In genomic region chr1:151611288-151611790, GRCh38 we compare ENCODE assay signal across 1 cellular context.
TF ChIP-seq lines count a peak whose summit lies in the region.

No MANE protein-coding gene starts in this region.

TF ChIP-seq in K562, 482 proteins besides CTCF, POLR2A, EP300 and RAD21 (continued from another document and continues in another):
- no peak for TF ChIP-seq ZBTB12 (CRISPR knock-in tag; IDR thresholded peaks at IDR 0.05)
- 0 out of 2 replicates have a peak, but pooled peaks have one; percentile 28 for TF ChIP-seq LCOR (CRISPR knock-in tag; IDR thresholded peaks at IDR 0.05)
- TF ChIP-seq RBM34 (IDR thresholded peaks at IDR 0.05; ENCODE audit: borderline replicate concordance, insufficient read depth, low read length): no peak
- TF ChIP-seq HNRNPUL1 (IDR thresholded peaks at IDR 0.05; ENCODE audit: low read length): no peak
- TF ChIP-seq CGGBP1 (CRISPR knock-in tag; IDR thresholded peaks at IDR 0.05): no peak
- no peak for TF ChIP-seq ESRRB (CRISPR knock-in tag; IDR thresholded peaks at IDR 0.05; ENCODE audit: borderline replicate concordance)
- no peak for TF ChIP-seq ELF4 (CRISPR knock-in tag; IDR thresholded peaks at IDR 0.05)
- TF ChIP-seq RREB1 (CRISPR knock-in tag; IDR thresholded peaks at IDR 0.05): no peak
- TF ChIP-seq ZNF12 (CRISPR knock-in tag; IDR thresholded peaks at IDR 0.05): no peak
- no peak for TF ChIP-seq MAFK (IDR thresholded peaks at IDR 0.05; ENCODE audit: low read length)
- TF ChIP-seq SRSF3 (IDR thresholded peaks at IDR 0.05; ENCODE audit: insufficient read depth, low read length): no peak
- no peak for TF ChIP-seq ZNF347 (CRISPR knock-in tag; IDR thresholded peaks at IDR 0.05; ENCODE audit: low read depth)
- TF ChIP-seq MITF (IDR thresholded peaks at IDR 0.05): 0 out of 2 replicates have a peak, but pooled peaks have one; percentile 26
- TF ChIP-seq SMAD3 (CRISPR knock-in tag; conservative IDR thresholded peaks at IDR 0.05): no peak
- TF ChIP-seq KLF6 (CRISPR knock-in tag; IDR thresholded peaks at IDR 0.05; ENCODE audit: borderline replicate concordance): no peak
- TF ChIP-seq ZNF41 (CRISPR knock-in tag; conservative IDR thresholded peaks at IDR 0.05): no peak
- peak; percentile 75; the same call in 1 of the 2 replicates for TF ChIP-seq BACH1 (tag; IDR thresholded peaks at IDR 0.05)
- TF ChIP-seq CBX5 (IDR thresholded peaks at IDR 0.05; ENCODE audit: borderline replicate concordance, low read depth): no peak
- no peak for TF ChIP-seq GATAD2B (IDR thresholded peaks at IDR 0.05; ENCODE audit: borderline replicate concordance)
- no peak for TF ChIP-seq TARDBP (IDR thresholded peaks at IDR 0.05)
- no peak for TF ChIP-seq FOXM1 (IDR thresholded peaks at IDR 0.05; ENCODE audit: low read depth)
- TF ChIP-seq FOXM1 (CRISPR knock-in tag; IDR thresholded peaks at IDR 0.05; ENCODE audit: low read depth): no peak; the same call in 1 of the 2 replicates
- TF ChIP-seq POLR2AphosphoS5 (IDR thresholded peaks at IDR 0.05; ENCODE audit: control insufficient read depth, insufficient read depth, low read depth, low read length): no peak
- no peak for TF ChIP-seq MCM3 (IDR thresholded peaks at IDR 0.05)
- no peak for TF ChIP-seq EWSR1 (IDR thresholded peaks at IDR 0.05; ENCODE audit: borderline replicate concordance, low read depth, partially characterized antibody)
- TF ChIP-seq TBL1XR1 (IDR thresholded peaks at IDR 0.05; ENCODE audit: low read length in 2 of 2): no peak
- TF ChIP-seq ZNF655 (CRISPR knock-in tag; IDR thresholded peaks at IDR 0.05): no peak
- TF ChIP-seq MYBL2 (IDR thresholded peaks at IDR 0.05; ENCODE audit: low read depth): no peak
- no peak for TF ChIP-seq MYBL2 (CRISPR knock-in tag; IDR thresholded peaks at IDR 0.05; ENCODE audit: borderline replicate concordance)
- TF ChIP-seq ARID3B (CRISPR knock-in tag; IDR thresholded peaks at IDR 0.05; ENCODE audit: borderline replicate concordance): no peak
- no peak for TF ChIP-seq RCOR1 (IDR thresholded peaks at IDR 0.05; ENCODE audit: borderline replicate concordance in 1 of 2, low read depth in 2 of 2, low read length in 2 of 2)
- TF ChIP-seq SLC30A9 (CRISPR knock-in tag; IDR thresholded peaks at IDR 0.05): no peak
- TF ChIP-seq U2AF2 (optimal IDR thresholded peaks at IDR 0.05; ENCODE audit: low read depth, low read length): no peak
- TF ChIP-seq ARID3A (IDR thresholded peaks at IDR 0.05; ENCODE audit: borderline replicate concordance, low read depth, low read length): no peak
- TF ChIP-seq L3MBTL2 (IDR thresholded peaks at IDR 0.05): peak; percentile 57
- TF ChIP-seq ZNF507 (tag; conservative IDR thresholded peaks at IDR 0.05): no peak
- peak in 1 of 2 experiments; percentile 14; a peak in 1 of 3 replicates for TF ChIP-seq CBX3 (IDR thresholded peaks at IDR 0.05; ENCODE audit: borderline replicate concordance in 1 of 2, low read length in 2 of 2)
- TF ChIP-seq SETDB1 (IDR thresholded peaks at IDR 0.05; ENCODE audit: low read length): no peak
- no peak for TF ChIP-seq SREBF2 (CRISPR knock-in tag; IDR thresholded peaks at IDR 0.05)
- no peak for TF ChIP-seq STAT6 (CRISPR knock-in tag; IDR thresholded peaks at IDR 0.05)
- no peak for TF ChIP-seq NRF1 (conservative IDR thresholded peaks at IDR 0.05 in 1 of 2, IDR thresholded peaks at IDR 0.05 in 1 of 2)
- TF ChIP-seq RAD51 (IDR thresholded peaks at IDR 0.05; ENCODE audit: borderline replicate concordance, low read depth): no peak
- peak; percentile 64; the same call in 1 of the 2 replicates for TF ChIP-seq CREB3 (tag; conservative IDR thresholded peaks at IDR 0.05; ENCODE audit: low read depth)
- no peak for TF ChIP-seq ZNF695 (CRISPR knock-in tag; IDR thresholded peaks at IDR 0.05)
- no peak; the same call in 1 of the 2 replicates for TF ChIP-seq KAT7 (CRISPR knock-in tag; IDR thresholded peaks at IDR 0.05; ENCODE audit: borderline replicate concordance)
- no peak for TF ChIP-seq MECOM (CRISPR knock-in tag; IDR thresholded peaks at IDR 0.05)
- no peak for TF ChIP-seq STAT5B (CRISPR knock-in tag; IDR thresholded peaks at IDR 0.05)
